In genomic region chr12:105091495-105092206, GRCh38 we compare ENCODE assay signal across 1 cellular context.
A peak's percentile ranks its signal among the peaks of the same experiment; 100 is the strongest.
TF ChIP-seq lines count a peak whose summit lies in the region.

No MANE protein-coding gene starts in this region.

TF ChIP-seq in K562, 482 proteins besides CTCF, POLR2A, EP300 and RAD21:
- peak; percentile 25; the same call in 1 of the 2 replicates for TF ChIP-seq CTBP1 (IDR thresholded peaks at IDR 0.05; ENCODE audit: borderline replicate concordance)
- 0 out of 2 replicates have a peak, but pooled peaks have one; percentile 29 for TF ChIP-seq CBFA2T3 (IDR thresholded peaks at IDR 0.05)
- no peak for TF ChIP-seq HDAC6 (IDR thresholded peaks at IDR 0.05; ENCODE audit: low read depth, low read length)
- TF ChIP-seq ZNF23 (CRISPR knock-in tag; IDR thresholded peaks at IDR 0.05): no peak
- TF ChIP-seq DLX4 (CRISPR knock-in tag; IDR thresholded peaks at IDR 0.05): no peak
- TF ChIP-seq ZSCAN29 (IDR thresholded peaks at IDR 0.05): no peak
- TF ChIP-seq HMGXB4 (CRISPR knock-in tag; IDR thresholded peaks at IDR 0.05): no peak
- no peak for TF ChIP-seq SMARCA5 (IDR thresholded peaks at IDR 0.05)
- TF ChIP-seq MEF2A (IDR thresholded peaks at IDR 0.05; ENCODE audit: control insufficient read depth, low read depth, low read length): no peak
- TF ChIP-seq MAFF (IDR thresholded peaks at IDR 0.05; ENCODE audit: low read length): no peak
- TF ChIP-seq ZNF146 (CRISPR knock-in tag; IDR thresholded peaks at IDR 0.05; ENCODE audit: unreplicated experiment): no peak
- TF ChIP-seq SMAD2 (IDR thresholded peaks at IDR 0.05; ENCODE audit: low read depth, low read length): no peak
- no peak for TF ChIP-seq PRMT5 (CRISPR knock-in tag; IDR thresholded peaks at IDR 0.05)
- TF ChIP-seq SNIP1 (IDR thresholded peaks at IDR 0.05; ENCODE audit: low read depth): no peak
